Comparison of ENCODE assay signal across 22 cellular contexts in the genomic region with DNA sequence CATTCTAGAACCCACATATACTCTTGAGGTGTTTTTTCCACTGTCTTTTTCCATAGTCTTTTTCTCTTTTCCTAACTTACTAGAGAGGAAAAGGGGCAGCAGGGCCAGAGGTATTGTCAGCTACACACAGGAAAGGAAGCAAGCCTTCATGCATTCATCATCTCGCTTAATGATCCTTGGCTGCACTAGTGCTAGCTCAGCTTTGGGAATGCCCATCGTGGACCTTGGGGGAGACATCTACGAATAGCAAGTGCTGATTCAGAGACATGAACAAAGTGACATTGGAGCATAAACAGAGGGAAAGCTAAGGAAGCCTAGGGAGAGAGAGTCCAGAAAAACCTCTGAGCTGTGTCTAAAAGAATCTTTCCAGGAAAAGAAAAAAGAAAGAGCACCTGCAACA.
"Had no signal": no experiment of that assay in that cellular context is flagged by ENCODE, and none has a peak within 500 bp of the region (broad histone marks: within the 10 kb centered on the region; RNA-seq: fewer than 3 reads in every experiment).

No MANE protein-coding gene starts in this region.

- H3K27ac Mint-ChIP-seq: activated CD4-positive, alpha-beta memory T cell treated with anti-CD3 and anti-CD28 coated beads for 36 hours; activated CD4-positive, alpha-beta T cell treated with anti-CD3 and anti-CD28 coated beads, Interleukin-2, amount 10 ng/mL, durations not matched to agents 7 days and 5 days; activated naive CD4-positive, alpha-beta T cell treated with anti-CD3 and anti-CD28 coated beads, Interleukin-2, amount 50 U/mL, for 72 hours; activated naive CD8-positive, alpha-beta T cell treated with anti-CD3 and anti-CD28 coated beads, Interleukin-2, amount 50 U/mL, for 24 hours; T-helper 17 cell had no signal

- ATAC-seq: activated naive CD4-positive, alpha-beta T cell treated with anti-CD3 and anti-CD28 coated beads, Interleukin-2, amount 50 U/mL, for 72 hours; activated naive CD8-positive, alpha-beta T cell treated with anti-CD3 and anti-CD28 coated beads, Interleukin-2, amount 50 U/mL, for 24 hours; activated T-cell treated with anti-CD3 and anti-CD28 coated beads, Interleukin-2, amount 50 U/mL, for 4 hours; body of pancreas; T-helper 17 cell had no signal

- H3K27me3 Mint-ChIP-seq: activated CD4-positive, alpha-beta memory T cell treated with anti-CD3 and anti-CD28 coated beads for 36 hours; activated CD4-positive, alpha-beta T cell treated with anti-CD3 and anti-CD28 coated beads, Interleukin-2, amount 10 ng/mL, durations not matched to agents 7 days and 5 days; activated naive CD8-positive, alpha-beta T cell treated with anti-CD3 and anti-CD28 coated beads, Interleukin-2, amount 50 U/mL, for 24 hours; T-helper 17 cell had no signal

- H3K4me2 ChIP-seq: PC-9 had no signal

- H3K4me3 ChIP-seq: ascending aorta, body of pancreas, PC-9 had no signal

- H3K27ac ChIP-seq: ascending aorta, body of pancreas, PC-9 had no signal

- H3K4me1 Mint-ChIP-seq: activated CD4-positive, alpha-beta T cell treated with anti-CD3 and anti-CD28 coated beads, Interleukin-2, amount 10 ng/mL, durations not matched to agents 7 days and 5 days; activated naive CD8-positive, alpha-beta T cell treated with anti-CD3 and anti-CD28 coated beads, Interleukin-2, amount 50 U/mL, for 24 hours; T-helper 17 cell had no signal

- H3K36me3 ChIP-seq: ascending aorta had no signal

- H3K9me3 ChIP-seq: ascending aorta, body of pancreas had no signal

- H3K9me3 Mint-ChIP-seq: activated naive CD8-positive, alpha-beta T cell treated with anti-CD3 and anti-CD28 coated beads, Interleukin-2, amount 50 U/mL, for 24 hours had no signal

- DNase-seq: activated CD4-positive, alpha-beta memory T cell treated with anti-CD3 and anti-CD28 coated beads for 36 hours; activated CD4-positive, alpha-beta T cell treated with anti-CD3 and anti-CD28 coated beads, Interleukin-2, amount 10 ng/mL, durations not matched to agents 7 days and 5 days; activated CD4-positive, CD25-positive, alpha-beta regulatory T cell; activated CD8-positive, alpha-beta memory T cell treated with anti-CD3 and anti-CD28 coated beads for 24 hours; activated effector memory CD4-positive, alpha-beta T cell treated with anti-CD3 and anti-CD28 coated beads, Interleukin-2, amount 50 U/mL, for 16 hours; activated naive CD4-positive, alpha-beta T cell treated with Interleukin-2 at 50 U/mL for 16 hours; activated naive CD8-positive, alpha-beta T cell treated with anti-CD3 and anti-CD28 coated beads, Interleukin-2, amount 50 U/mL, for 24 hours; activated T-cell treated with anti-CD3 and anti-CD28 coated beads, Interleukin-2, amount 50 U/mL, for 4 hours; amniotic stem cell; body of pancreas; central memory CD4-positive, alpha-beta T cell; Kasumi-1; KBM-7; NCI-H1092; NCI-H1930; NCI-H510A treated with DMSO at 0.1 percent for 48 hours; PC-9; SHP77 treated with DMSO at 0.1 percent for 48 hours; T-helper 17 cell; T-helper 9 cell had no signal

- H2AFZ ChIP-seq: PC-9 had no signal

- H3K4me3 Mint-ChIP-seq: activated CD4-positive, alpha-beta memory T cell treated with anti-CD3 and anti-CD28 coated beads for 36 hours; activated CD4-positive, alpha-beta T cell treated with anti-CD3 and anti-CD28 coated beads, Interleukin-2, amount 10 ng/mL, durations not matched to agents 7 days and 5 days; activated naive CD8-positive, alpha-beta T cell treated with anti-CD3 and anti-CD28 coated beads, Interleukin-2, amount 50 U/mL, for 24 hours; activated T-cell treated with anti-CD3 and anti-CD28 coated beads, Interleukin-2, amount 50 U/mL, for 4 hours; T-helper 17 cell had no signal

- H3K36me3 Mint-ChIP-seq: activated CD4-positive, alpha-beta memory T cell treated with anti-CD3 and anti-CD28 coated beads for 36 hours; activated naive CD4-positive, alpha-beta T cell treated with anti-CD3 and anti-CD28 coated beads, Interleukin-2, amount 50 U/mL, for 72 hours had no signal

- H3K4me1 ChIP-seq: ascending aorta, body of pancreas had no signal

- H3K27me3 ChIP-seq: ascending aorta, body of pancreas had no signal
